In genomic region chr5:147050172-147050571, GRCh38 we compare ENCODE assay signal across 27 cellular contexts.
"Had no signal": no experiment of that assay in that cellular context is flagged by ENCODE, and none has a peak within 500 bp of the region (broad histone marks: within the 10 kb centered on the region; RNA-seq: fewer than 3 reads in every experiment).

No MANE protein-coding gene starts in this region.

- H3K9me3 ChIP-seq: stomach, suprapubic skin, testis, thoracic aorta, thyroid gland, tibial artery, tibial nerve, transverse colon, upper lobe of left lung, upper lobe of right lung, uterus, vagina had no signal

- H3K4me3 Mint-ChIP-seq: stimulated activated effector memory CD8-positive, alpha-beta T cell treated with anti-CD3 and anti-CD28 coated beads, Interleukin-12 subunit alpha, Interleukin-12 subunit beta, amount 100 ng/mL, for 72 hours; stimulated activated memory B cell treated with anti-CD40 and anti-IgM and Interleukin-4, amounts not matched to agents 10 μg/mL and 1 μg/mL and 100 μg/mL, for 72 hours; stimulated activated naive B cell treated with anti-CD40 and anti-IgM and Interleukin-4, amounts not matched to agents 10 μg/mL and 1 μg/mL and 100 μg/mL, for 72 hours; stimulated activated naive CD8-positive, alpha-beta T cell treated with anti-CD3 and anti-CD28 coated beads, Interleukin-15, amount 100 ng/mL, for 72 hours; stimulated activated naive CD8-positive, alpha-beta T cell treated with anti-CD3 and anti-CD28 coated beads, Interleukin-15, Interleukin-2, amounts not matched to agents 100 ng/mL and 50 ng/mL, for 24 hours; type B pancreatic cell had no signal

- H3K4me3 ChIP-seq: stomach, suprapubic skin, testis, thoracic aorta, thyroid gland, tibial artery, tibial nerve, transverse colon, upper lobe of left lung, upper lobe of right lung, uterus, vagina had no signal

- H3K27me3 ChIP-seq: stomach, suprapubic skin, testis, thyroid gland, tibial artery, tibial nerve, transverse colon, upper lobe of left lung, upper lobe of right lung, uterus, vagina had no signal

- H3K27ac Mint-ChIP-seq: stimulated activated effector memory CD8-positive, alpha-beta T cell treated with anti-CD3 and anti-CD28 coated beads, Interleukin-12 subunit alpha, Interleukin-12 subunit beta, amount 100 ng/mL, for 72 hours; stimulated activated memory B cell treated with anti-CD40 and anti-IgM and Interleukin-4, amounts not matched to agents 10 μg/mL and 1 μg/mL and 100 μg/mL, for 72 hours; stimulated activated naive B cell treated with anti-CD40 and anti-IgM and Interleukin-4, amounts not matched to agents 10 μg/mL and 1 μg/mL and 100 μg/mL, for 72 hours; stimulated activated naive CD8-positive, alpha-beta T cell treated with anti-CD3 and anti-CD28 coated beads, Interleukin-15, amount 100 ng/mL, for 72 hours; stimulated activated naive CD8-positive, alpha-beta T cell treated with anti-CD3 and anti-CD28 coated beads, Interleukin-15, Interleukin-2, amounts not matched to agents 100 ng/mL and 50 ng/mL, for 24 hours; type B pancreatic cell had no signal

- H3K36me3 ChIP-seq: stomach, suprapubic skin, thoracic aorta, thyroid gland, tibial artery, tibial nerve, transverse colon, upper lobe of left lung, upper lobe of right lung, uterus, vagina had no signal

- H3K27ac ChIP-seq: stomach, suprapubic skin, testis, thoracic aorta, thyroid gland, tibial artery, tibial nerve, transverse colon, upper lobe of left lung, upper lobe of right lung, uterus, vagina had no signal

- H3K9me3 Mint-ChIP-seq: stimulated activated effector memory CD8-positive, alpha-beta T cell treated with anti-CD3 and anti-CD28 coated beads, Interleukin-12 subunit alpha, Interleukin-12 subunit beta, amount 100 ng/mL, for 72 hours; stimulated activated naive B cell treated with anti-CD40 and anti-IgM and Interleukin-4, amounts not matched to agents 10 μg/mL and 1 μg/mL and 100 μg/mL, for 72 hours; stimulated activated naive CD8-positive, alpha-beta T cell treated with anti-CD3 and anti-CD28 coated beads, Interleukin-15, amount 100 ng/mL, for 72 hours; stimulated activated naive CD8-positive, alpha-beta T cell treated with anti-CD3 and anti-CD28 coated beads, Interleukin-15, Interleukin-2, amounts not matched to agents 100 ng/mL and 50 ng/mL, for 24 hours; type B pancreatic cell had no signal

- H3K36me3 Mint-ChIP-seq: stimulated activated effector memory CD8-positive, alpha-beta T cell treated with anti-CD3 and anti-CD28 coated beads, Interleukin-12 subunit alpha, Interleukin-12 subunit beta, amount 100 ng/mL, for 72 hours; stimulated activated memory B cell treated with anti-CD40 and anti-IgM and Interleukin-4, amounts not matched to agents 10 μg/mL and 1 μg/mL and 100 μg/mL, for 72 hours; stimulated activated naive B cell treated with anti-CD40 and anti-IgM and Interleukin-4, amounts not matched to agents 10 μg/mL and 1 μg/mL and 100 μg/mL, for 72 hours; type B pancreatic cell had no signal

- H3K4me1 ChIP-seq: stomach, suprapubic skin, testis, thyroid gland, tibial artery, transverse colon, upper lobe of left lung, upper lobe of right lung, uterus, vagina had no signal

- H3K27me3 Mint-ChIP-seq: stimulated activated memory B cell treated with anti-CD40 and anti-IgM and Interleukin-4, amounts not matched to agents 10 μg/mL and 1 μg/mL and 100 μg/mL, for 72 hours; stimulated activated naive B cell treated with anti-CD40 and anti-IgM and Interleukin-4, amounts not matched to agents 10 μg/mL and 1 μg/mL and 100 μg/mL, for 72 hours; stimulated activated naive CD8-positive, alpha-beta T cell treated with anti-CD3 and anti-CD28 coated beads, Interleukin-15, amount 100 ng/mL, for 72 hours had no signal

- ATAC-seq: stimulated activated effector memory CD8-positive, alpha-beta T cell treated with anti-CD3 and anti-CD28 coated beads, Interleukin-12 subunit alpha, Interleukin-12 subunit beta, amount 100 ng/mL, for 72 hours; stimulated activated memory B cell treated with anti-CD40 and anti-IgM and Interleukin-4, amounts not matched to agents 10 μg/mL and 1 μg/mL and 100 μg/mL, for 72 hours; stimulated activated naive B cell treated with anti-CD40 and anti-IgM and Interleukin-4, amounts not matched to agents 10 μg/mL and 1 μg/mL and 100 μg/mL, for 72 hours; stimulated activated naive CD8-positive, alpha-beta T cell treated with anti-CD3 and anti-CD28 coated beads, Interleukin-15, amount 100 ng/mL, for 72 hours; stimulated activated naive CD8-positive, alpha-beta T cell treated with anti-CD3 and anti-CD28 coated beads, Interleukin-15, Interleukin-2, amounts not matched to agents 100 U/mL and 50 U/mL, for 24 hours; upper lobe of right lung had no signal

- DNase-seq: stimulated activated CD4-positive, alpha-beta T cell treated with anti-CD3 and anti-CD28 coated beads, Interleukin-4, amount 100 ng/mL, for 1 hour; stimulated activated CD4-positive, alpha-beta T cell treated with anti-CD3 and anti-CD28 coated beads, Interleukin-4, amount 100 ng/mL, for 24 hours; stimulated activated CD4-positive, alpha-beta T cell treated with anti-CD3 and anti-CD28 coated beads, Interleukin-4, amount 100 ng/mL, for 4 hours; stimulated activated CD8-positive, alpha-beta memory T cell treated with anti-CD3 and anti-CD28 coated beads, Interleukin-4, amount 100 ng/mL, for 48 hours; stimulated activated naive B cell treated with anti-CD40 and anti-IgM and Interleukin-4, amounts not matched to agents 10 μg/mL and 1 μg/mL and 100 μg/mL, for 72 hours; stimulated activated naive CD4-positive, alpha-beta T cell; stimulated activated naive CD4-positive, alpha-beta T cell treated with Interleukin-2 at 50 U/mL for 16 hours; stimulated activated naive CD8-positive, alpha-beta T cell treated with anti-CD3 and anti-CD28 coated beads, Interleukin-15, amount 100 ng/mL, for 72 hours; stimulated activated naive CD8-positive, alpha-beta T cell treated with anti-CD3 and anti-CD28 coated beads, Interleukin-15, Interleukin-2, amounts not matched to agents 100 U/mL and 50 U/mL, for 24 hours; stomach; substantia nigra; testis; thyroid gland; tibial artery; transverse colon; trophoblast cell; upper lobe of left lung; upper lobe of right lung; uterus had no signal

- H3K4me1 Mint-ChIP-seq: stimulated activated effector memory CD8-positive, alpha-beta T cell treated with anti-CD3 and anti-CD28 coated beads, Interleukin-12 subunit alpha, Interleukin-12 subunit beta, amount 100 ng/mL, for 72 hours; stimulated activated memory B cell treated with anti-CD40 and anti-IgM and Interleukin-4, amounts not matched to agents 10 μg/mL and 1 μg/mL and 100 μg/mL, for 72 hours; stimulated activated naive B cell treated with anti-CD40 and anti-IgM and Interleukin-4, amounts not matched to agents 10 μg/mL and 1 μg/mL and 100 μg/mL, for 72 hours; stimulated activated naive CD8-positive, alpha-beta T cell treated with anti-CD3 and anti-CD28 coated beads, Interleukin-15, amount 100 ng/mL, for 72 hours had no signal
